ENCODE assay signal across 7 cellular contexts in genomic region chr1:61265665-61266064, GRCh38.
"Had no signal": no experiment of that assay in that cellular context is flagged by ENCODE, and none has a peak within 500 bp of the region (broad histone marks: within the 10 kb centered on the region; RNA-seq: fewer than 3 reads in every experiment).

No MANE protein-coding gene starts in this region.

- ATAC-seq: GM12878 had no signal

- DNase-seq: GDM1, GF-D8 had no signal

- H3K4me3 ChIP-seq: GM12878 had no signal

- FAIRE-seq: GM12878, GM12891, GM12892, GM18507, GM19239 had no signal
